8 cellular contexts compared by ENCODE assay signal in the genomic region with DNA sequence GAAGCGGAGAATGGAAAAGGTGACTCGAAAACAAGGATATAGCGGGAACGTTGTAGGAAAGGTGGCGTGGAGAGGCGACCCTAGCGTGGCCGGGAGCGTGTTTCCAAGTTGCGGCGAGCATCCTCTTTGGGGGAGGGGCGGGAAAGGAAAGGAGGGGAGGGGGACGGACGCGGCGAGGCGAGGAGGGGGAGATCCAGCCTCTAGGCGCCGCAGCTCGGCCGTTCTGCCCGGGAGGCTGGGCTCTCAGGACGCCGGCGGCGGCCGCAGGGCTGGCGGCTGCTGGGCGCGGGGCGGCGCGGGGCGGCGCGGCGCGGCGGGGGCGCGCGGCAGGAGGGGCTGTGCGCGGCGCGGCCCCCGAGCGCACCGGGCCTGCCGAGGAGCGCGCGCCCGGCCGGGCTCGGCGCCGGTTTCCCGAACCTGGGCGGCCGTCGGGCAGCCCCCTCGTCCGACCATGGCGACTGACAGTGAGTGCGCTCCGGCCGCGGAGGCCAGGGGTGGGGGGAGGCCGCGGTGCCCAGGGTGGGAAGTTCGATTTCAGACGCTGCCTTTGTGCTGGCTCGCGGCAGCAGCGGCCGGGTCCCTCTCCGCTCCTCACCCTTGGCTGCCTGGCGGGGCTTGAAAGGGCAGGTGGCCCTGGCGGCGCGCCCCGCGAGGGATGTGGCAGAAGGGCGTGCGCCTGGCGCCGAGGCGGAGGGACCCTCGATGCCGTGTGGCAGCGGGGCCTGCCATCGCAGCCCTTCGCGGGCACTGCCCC. TPM values are rescaled to one million over a fixed set of nuclear protein-coding genes. Genes with fewer than 3 reads are reported as not detected.
DNase-seq lines count a peak whose midpoint lies in the region; ATAC-seq and TF ChIP-seq lines count a peak whose summit lies in the region.

TSS of gene SYT16 (plus strand) at position 357 of the 754 bp plus-strand sequence.

- TF ChIP-seq CTCF in GM13977 (IDR thresholded peaks at IDR 0.05; ENCODE audit: extremely low read depth, insufficient read depth, missing control alignments) (no peak), epithelial cell of esophagus (IDR thresholded peaks at IDR 0.05; ENCODE audit: insufficient read depth, low read depth, low read length, missing control alignments) (no peak), neural crest cell (conservative IDR thresholded peaks at IDR 0.05) (no peak), transverse colon (IDR thresholded peaks at IDR 0.05) (no peak)

- peaks cover 51% of the 10 kb centered on the region for H3K27me3 Mint-ChIP-seq in neural crest cell (ENCODE audit: low read depth)

- peak within 1 kb of the TSS; percentile 90 for H3K4me3 Mint-ChIP-seq in neural crest cell

- no peak within 1 kb of the TSS for H3K27ac Mint-ChIP-seq in neural crest cell (ENCODE audit: unreplicated experiment)

- H3K4me3 ChIP-seq in SK-N-MC (peak within 1 kb of the TSS; percentile 69), epithelial cell of esophagus (ENCODE audit: low read length) (peak within 1 kb of the TSS; percentile 24), transverse colon (peak within 1 kb of the TSS in 2 of 4 donors; percentile 23 to 48)

- ATAC-seq in HG02588 (IDR thresholded peaks at IDR 0.05; ENCODE audit: unreplicated experiment) = no peak
- no peak for ATAC-seq in activated CD4-positive, CD25-positive, alpha-beta regulatory T cell treated with anti-CD3 and anti-CD28 coated beads, Interleukin-2, amount 50 U/mL, for 24 hours

- peaks cover 68% of the 10 kb centered on the region for H3K27me3 ChIP-seq in transverse colon

- DNase-seq in GM13977 (ENCODE audit: low spot score) (peak; percentile 44), SK-N-MC (ENCODE audit: low read depth, low spot score) (no peak), epithelial cell of esophagus (ENCODE audit: low read depth) (peak; percentile 4), neural crest cell (ENCODE audit: low read depth, low spot score) (peak; percentile 31), transverse colon (no peak)
- DNase-seq in activated effector memory CD4-positive, alpha-beta T cell treated with anti-CD3 and anti-CD28 coated beads, Interleukin-2, amount 50 U/mL, for 16 hours = no peak

- H3K9ac ChIP-seq in SK-N-MC (ENCODE audit: insufficient read length) = no peak within 1 kb of the TSS

- in situ Hi-C loops in GM13977 (cut with MboI; ENCODE audit: low pct_unique_long_range_greater_than_20kb, low sequenced_read_pairs, unreplicated experiment) (no loop called here), transverse colon (cut with MboI; ENCODE audit: low pct_ligation_motif_present in 1 of 4, low pct_unique_long_range_greater_than_20kb in 1 of 4, low sequenced_read_pairs in 3 of 4) (no loop called here)

- intact Hi-C loops in transverse colon (cut with DNase I; ENCODE audit: low total_unique reads) = no loop called here

- H3K36me3 Mint-ChIP-seq in neural crest cell (ENCODE audit: low read depth) = no peaks in the 10 kb centered on the region

- H3K4me1 ChIP-seq in transverse colon = peaks cover 0 to 6% (median 3%) of the 10 kb centered on the region in 4 donors

- no peak for TF ChIP-seq POLR2A in transverse colon (IDR thresholded peaks at IDR 0.05)

- peaks cover 9% of the 10 kb centered on the region for H3K4me1 Mint-ChIP-seq in neural crest cell

- no peak for TF ChIP-seq EP300 in transverse colon (IDR thresholded peaks at IDR 0.05; ENCODE audit: low read depth)

- WGBS in transverse colon (ENCODE audit: low coverage in 1 of 2), 2 donors = 11 to 100% methylated on average over 1 to 23 of the region's 95 CpGs

- H3K9me3 Mint-ChIP-seq in neural crest cell = no peaks in the 10 kb centered on the region

- H3K36me3 ChIP-seq in SK-N-MC (ENCODE audit: insufficient read depth, low read length) (no peaks in the 10 kb centered on the region), transverse colon (no peaks in the 10 kb centered on the region)

- H3K27ac ChIP-seq in SK-N-MC (no peak within 1 kb of the TSS), transverse colon (no peak within 1 kb of the TSS)

- H3K9me3 ChIP-seq in SK-N-MC (ENCODE audit: low read depth, low read length) = no peaks in the 10 kb centered on the region
- no peaks in the 10 kb centered on the region for H3K9me3 ChIP-seq in transverse colon

RNA-seq across cellular contexts. Expression of gene SYT16, which starts in this region (rescaled TPM):
- total RNA-seq in neural crest cell = 1.7 and 1.8 TPM in 2 replicates
- total RNA-seq in transverse colon = under 1 TPM in 1 of 4 donors, not detected in 3; 0.14 TPM

Comparison
In these comparisons a context has a peak if more than half of its experiments do, and no peak if none do; other contexts are left out.
1. DNase-seq: peak in GM13977 (single experiment), epithelial cell of esophagus (single experiment) and neural crest cell (single experiment); none in SK-N-MC (single experiment), transverse colon (single experiment) and activated effector memory CD4-positive, alpha-beta T cell treated with anti-CD3 and anti-CD28 coated beads, Interleukin-2, amount 50 U/mL, for 16 hours (single experiment).